Comparison of ENCODE assay signal across 15 cellular contexts in the genomic region with DNA sequence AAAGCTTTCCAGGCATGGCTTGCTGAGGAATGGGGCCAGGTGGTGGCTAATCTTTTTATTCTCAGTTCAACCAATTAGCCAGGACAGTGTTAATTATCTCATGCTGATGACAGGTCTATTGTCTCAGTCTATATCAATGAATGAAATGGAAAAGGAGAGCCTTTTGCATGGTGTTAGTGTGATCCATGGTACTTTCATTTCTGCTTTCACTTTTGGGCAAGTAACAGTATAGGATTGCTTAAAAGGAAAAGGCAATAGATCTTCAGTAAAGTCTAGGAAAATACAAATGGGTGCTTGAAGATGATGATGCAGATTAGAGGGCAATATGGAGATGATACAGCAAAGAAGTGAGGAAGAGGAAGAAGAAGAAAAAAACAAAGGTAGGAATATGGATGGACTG.
A peak's percentile ranks its signal among the peaks of the same experiment; 100 is the strongest.
DNase-seq lines count a peak whose midpoint lies in the region.
"Had no signal": no experiment of that assay in that cellular context is flagged by ENCODE, and none has a peak within 500 bp of the region (broad histone marks: within the 10 kb centered on the region; RNA-seq: fewer than 3 reads in every experiment).

No MANE protein-coding gene starts in this region.

- H3K27ac ChIP-seq in SJSA1 = 0 out of 2 replicates have a peak overlapping the region, but pooled peaks have one; percentile 6
- H3K27ac ChIP-seq: 22Rv1, BLaER1 had no signal

- H3K9me3 ChIP-seq in SJSA1 (replicated peaks) = peaks cover 9% of the 10 kb centered on the region
- H3K9me3 ChIP-seq: BLaER1, HAP-1 had no signal

- peak; percentile 31 to 55 for DNase-seq in NOMO-1 (lab: John Stamatoyannopoulos, UW; ENCODE audit: unreplicated experiment in 2 of 2)
- DNase-seq in NOMO-1 treated with dmso at 0.1 percent for 144 hours (lab: John Stamatoyannopoulos, UW; ENCODE audit: unreplicated experiment) = no peak
- DNase-seq in NCI-H82 (lab: John Stamatoyannopoulos, UW) = peak; percentile 74
- DNase-seq in SJSA1 (ENCODE audit: low read depth in 1 of 2, low spot score in 2 of 2) = peak in 1 of 2 experiments; percentile 22
- no peak for DNase-seq in NCI-H2081 (lab: John Stamatoyannopoulos, UW)
- no peak for DNase-seq in KG1 (lab: John Stamatoyannopoulos, UW)
- no peak for DNase-seq in hippocampal formation (lab: John Stamatoyannopoulos, UW)
- DNase-seq: AML-193; Caco-2; CD8-positive, alpha-beta memory T cell; DND-41; GDM1 had no signal

- no peaks in the 10 kb centered on the region for H3K27me3 ChIP-seq in SJSA1 (replicated peaks)
- H3K27me3 ChIP-seq: BLaER1 had no signal

- peaks cover 40% of the 10 kb centered on the region for H3K4me1 ChIP-seq in SJSA1 (replicated peaks)
- H3K4me1 ChIP-seq: BLaER1, Caco-2, HAP-1 had no signal

- no peak overlapping the region for H3K4me3 ChIP-seq in SJSA1
- H3K4me3 ChIP-seq: BLaER1, HAP-1 had no signal

- H3K36me3 ChIP-seq in SJSA1 = no peaks in the 10 kb centered on the region
- H3K36me3 ChIP-seq: BLaER1, HAP-1 had no signal

Comparison
In these comparisons a context has a peak if more than half of its experiments do, and no peak if none do; other contexts are left out.
1. DNase-seq: peak in NOMO-1 (2 of 2) and NCI-H82 (single experiment); none in NOMO-1 treated with dmso at 0.1 percent for 144 hours (single experiment), NCI-H2081 (0 of 2), KG1 (single experiment) and hippocampal formation (0 of 2).